In the genomic region with DNA sequence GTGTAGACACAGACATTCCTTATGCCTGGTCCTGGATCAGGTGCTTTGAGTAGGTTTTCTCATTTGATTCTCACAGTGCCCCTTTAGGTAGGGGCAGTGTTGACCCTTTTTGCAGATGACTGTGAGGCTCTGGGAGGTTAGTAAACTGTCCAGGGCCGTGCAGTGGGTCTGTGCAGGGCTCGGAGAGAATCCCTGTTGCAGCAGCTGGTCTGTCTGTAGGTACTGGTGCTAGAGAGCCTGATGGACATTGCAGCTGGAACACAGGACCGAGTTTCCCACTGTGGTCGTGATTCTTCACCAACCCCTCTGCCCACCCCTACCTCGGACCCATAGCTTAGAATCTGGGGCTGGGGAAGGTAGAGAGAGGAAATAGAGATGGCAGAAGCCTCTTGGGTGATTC, we compare ENCODE assay signal across 6 cellular contexts.
"Had no signal": no experiment of that assay in that cellular context is flagged by ENCODE, and none has a peak within 500 bp of the region (broad histone marks: within the 10 kb centered on the region; RNA-seq: fewer than 3 reads in every experiment).

No MANE protein-coding gene starts in this region.

- H3K27ac Mint-ChIP-seq: IgD-negative memory B cell had no signal

- DNase-seq: KBM-7, KG1 had no signal

- H3K27me3 Mint-ChIP-seq: IgD-negative memory B cell had no signal

- ATAC-seq: HepG2, K562 had no signal

- H3K4me3 ChIP-seq: K562 had no signal

- H3K27ac ChIP-seq: HL-60 had no signal

- H3K9me3 Mint-ChIP-seq: IgD-negative memory B cell had no signal

- H3K4me3 Mint-ChIP-seq: IgD-negative memory B cell had no signal
